Comparison of ENCODE assay signal across 9 cellular contexts in the genomic region with DNA sequence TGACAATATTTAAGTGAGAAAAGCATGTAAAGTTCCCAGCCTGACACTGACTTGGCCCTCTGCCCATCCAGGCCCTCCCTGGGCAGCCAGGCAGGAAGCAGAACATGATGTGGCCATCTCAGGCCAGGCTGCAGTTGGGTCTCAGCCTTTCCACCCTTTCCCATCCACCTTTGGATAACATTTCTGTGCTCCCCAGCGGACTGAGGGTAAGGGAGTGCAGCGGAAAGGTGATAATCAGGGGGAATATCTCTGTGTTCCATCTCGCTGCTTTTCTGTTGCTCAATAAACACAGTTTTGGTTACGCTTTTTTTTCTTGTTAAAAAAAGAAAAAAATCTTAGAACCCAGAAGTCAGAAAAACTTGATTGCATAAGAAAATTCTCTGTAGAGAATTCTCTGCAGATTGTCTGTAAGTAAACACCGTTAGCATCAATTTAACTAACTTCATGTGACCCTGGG.
DNase-seq lines count a peak whose midpoint lies in the region; ATAC-seq and TF ChIP-seq lines count a peak whose summit lies in the region.
"Had no signal": no experiment of that assay in that cellular context is flagged by ENCODE, and none has a peak within 500 bp of the region (broad histone marks: within the 10 kb centered on the region; RNA-seq: fewer than 3 reads in every experiment).

No MANE protein-coding gene starts in this region.

- intact Hi-C loops in activated naive CD4-positive, alpha-beta T cell treated with anti-CD3 and anti-CD28 coated beads for 36 hours (cut with micrococcal nuclease), result no loop called here
- intact Hi-C loops in upper lobe of right lung (cut with DNase I), result no loop called here

- H3K27ac ChIP-seq in upper lobe of right lung, result peak overlapping the region; percentile 71

- DNase-seq in activated naive CD4-positive, alpha-beta T cell treated with anti-CD3 and anti-CD28 coated beads for 36 hours, result no peak
- DNase-seq in activated naive CD4-positive, alpha-beta T cell treated with anti-CD3 and anti-CD28 coated beads, Interleukin-2, amount 50 U/mL, for 72 hours (ENCODE audit: low spot score in 2 of 2), result no peak
- DNase-seq in activated naive CD8-positive, alpha-beta T cell treated with anti-CD3 and anti-CD28 coated beads, Interleukin-2, amount 10 ng/mL, durations not matched to agents 7 days and 5 days, result no peak
- DNase-seq in left lobe of liver (ENCODE audit: low spot score), result no peak
- no peak for DNase-seq in upper lobe of right lung
- DNase-seq in NCI-H446 treated with DMSO at 0.1 percent for 48 hours (lab: John Stamatoyannopoulos, UW), result no peak
- no peak for DNase-seq in SW 1271 (lab: John Stamatoyannopoulos, UW)
- DNase-seq in stimulated activated CD4-positive, alpha-beta T cell treated with anti-CD3 and anti-CD28 coated beads, Interleukin-4, amount 100 ng/mL, for 4 hours, result no peak
- DNase-seq: activated CD4-positive, alpha-beta T cell treated with anti-CD3 and anti-CD28 coated beads for 1 hour had no signal

- H3K27me3 Mint-ChIP-seq in activated naive CD4-positive, alpha-beta T cell treated with anti-CD3 and anti-CD28 coated beads for 36 hours (ENCODE audit: low read depth), result no peaks in the 10 kb centered on the region
- no peaks in the 10 kb centered on the region for H3K27me3 Mint-ChIP-seq in activated naive CD8-positive, alpha-beta T cell treated with anti-CD3 and anti-CD28 coated beads, Interleukin-2, amount 10 ng/mL, durations not matched to agents 7 days and 5 days

- CTCF ChIA-PET in activated naive CD4-positive, alpha-beta T cell treated with anti-CD3 and anti-CD28 coated beads for 36 hours (lab: Charles Lee), result interaction anchor here (3.9 kb wide), 1 partner anchor 25 kb away, joined by 11 read pairs; no protein-coding TSS in a partner anchor

- peaks cover 3% of the 10 kb centered on the region for H3K4me1 ChIP-seq in upper lobe of right lung

- POLR2A ChIA-PET in activated naive CD8-positive, alpha-beta T cell treated with anti-CD3 and anti-CD28 coated beads, Interleukin-2, amount 10 ng/mL, durations not matched to agents 7 days and 5 days (lab: Charles Lee), result no interaction called here

- H3K4me3 ChIP-seq in upper lobe of right lung, result peak overlapping the region; percentile 48

- H3K9me3 ChIP-seq in upper lobe of right lung, result no peaks in the 10 kb centered on the region

- H3K36me3 ChIP-seq in upper lobe of right lung, result no peaks in the 10 kb centered on the region

- peak overlapping the region; percentile 60 for H3K4me3 Mint-ChIP-seq in activated naive CD4-positive, alpha-beta T cell treated with anti-CD3 and anti-CD28 coated beads for 36 hours
- H3K4me3 Mint-ChIP-seq in activated naive CD8-positive, alpha-beta T cell treated with anti-CD3 and anti-CD28 coated beads, Interleukin-2, amount 10 ng/mL, durations not matched to agents 7 days and 5 days, result peak overlapping the region; percentile 77

- H3K4me1 Mint-ChIP-seq in activated naive CD4-positive, alpha-beta T cell treated with anti-CD3 and anti-CD28 coated beads for 36 hours (ENCODE audit: low read depth), result peaks cover 13% of the 10 kb centered on the region
- H3K4me1 Mint-ChIP-seq in activated naive CD8-positive, alpha-beta T cell treated with anti-CD3 and anti-CD28 coated beads, Interleukin-2, amount 10 ng/mL, durations not matched to agents 7 days and 5 days, result peaks cover 9% of the 10 kb centered on the region

- no peaks in the 10 kb centered on the region for H3K36me3 Mint-ChIP-seq in activated naive CD4-positive, alpha-beta T cell treated with anti-CD3 and anti-CD28 coated beads for 36 hours (ENCODE audit: low read depth)
- H3K36me3 Mint-ChIP-seq in activated naive CD4-positive, alpha-beta T cell treated with anti-CD3 and anti-CD28 coated beads, Interleukin-2, amount 50 U/mL, for 72 hours, result no peaks in the 10 kb centered on the region
- no peaks in the 10 kb centered on the region for H3K36me3 Mint-ChIP-seq in activated naive CD8-positive, alpha-beta T cell treated with anti-CD3 and anti-CD28 coated beads, Interleukin-2, amount 10 ng/mL, durations not matched to agents 7 days and 5 days

- H3K9me3 Mint-ChIP-seq in activated naive CD4-positive, alpha-beta T cell treated with anti-CD3 and anti-CD28 coated beads for 36 hours, result no peaks in the 10 kb centered on the region
- no peaks in the 10 kb centered on the region for H3K9me3 Mint-ChIP-seq in activated naive CD4-positive, alpha-beta T cell treated with anti-CD3 and anti-CD28 coated beads, Interleukin-2, amount 50 U/mL, for 72 hours
- H3K9me3 Mint-ChIP-seq in activated naive CD8-positive, alpha-beta T cell treated with anti-CD3 and anti-CD28 coated beads, Interleukin-2, amount 10 ng/mL, durations not matched to agents 7 days and 5 days, result no peaks in the 10 kb centered on the region

- H3K27me3 ChIP-seq in upper lobe of right lung, result no peaks in the 10 kb centered on the region

- no peak overlapping the region for H3K27ac Mint-ChIP-seq in activated naive CD4-positive, alpha-beta T cell treated with anti-CD3 and anti-CD28 coated beads for 36 hours
- H3K27ac Mint-ChIP-seq in activated naive CD4-positive, alpha-beta T cell treated with anti-CD3 and anti-CD28 coated beads, Interleukin-2, amount 50 U/mL, for 72 hours, result no peak overlapping the region
- H3K27ac Mint-ChIP-seq in activated naive CD8-positive, alpha-beta T cell treated with anti-CD3 and anti-CD28 coated beads, Interleukin-2, amount 10 ng/mL, durations not matched to agents 7 days and 5 days, result peak overlapping the region; percentile 75

- no peak for ATAC-seq in activated naive CD4-positive, alpha-beta T cell treated with anti-CD3 and anti-CD28 coated beads, Interleukin-2, amount 50 U/mL, for 72 hours
- no peak for ATAC-seq in activated naive CD8-positive, alpha-beta T cell treated with anti-CD3 and anti-CD28 coated beads, Interleukin-2, amount 10 ng/mL, durations not matched to agents 7 days and 5 days (ENCODE audit: low read depth)
- ATAC-seq in left lobe of liver (peak; percentile 45), upper lobe of right lung (peak; percentile 52)

- no peak for TF ChIP-seq CTCF in upper lobe of right lung (IDR thresholded peaks at IDR 0.05)

Comparison
In these comparisons a context has a peak if more than half of its experiments do, and no peak if none do; other contexts are left out.
1. ATAC-seq: peak in left lobe of liver (single experiment) and upper lobe of right lung (single experiment); none in activated naive CD4-positive, alpha-beta T cell treated with anti-CD3 and anti-CD28 coated beads, Interleukin-2, amount 50 U/mL, for 72 hours (0 of 2) and activated naive CD8-positive, alpha-beta T cell treated with anti-CD3 and anti-CD28 coated beads, Interleukin-2, amount 10 ng/mL, durations not matched to agents 7 days and 5 days (single experiment).